ENCODE assay signal across 9 cellular contexts in genomic region chr10:91887075-91887899, GRCh38. TPM values are rescaled to one million over a fixed set of nuclear protein-coding genes. Genes with fewer than 3 reads are reported as not detected.
A peak's percentile ranks its signal among the peaks of the same experiment; 100 is the strongest.
DNase-seq lines count a peak whose midpoint lies in the region; ATAC-seq and TF ChIP-seq lines count a peak whose summit lies in the region.
"Had no signal": no experiment of that assay in that cellular context is flagged by ENCODE, and none has a peak within 500 bp of the region (broad histone marks: within the 10 kb centered on the region; RNA-seq: fewer than 3 reads in every experiment).

No MANE protein-coding gene starts in this region.

- no peaks in the 10 kb centered on the region for H3K9me3 Mint-ChIP-seq in progenitor cell of endocrine pancreas (ENCODE audit: low read depth)

- no peak overlapping the region for H3K27ac ChIP-seq in right cardiac atrium (ENCODE audit: low read length)
- H3K27ac ChIP-seq: SK-N-MC had no signal

- TF ChIP-seq CTCF in GM10266 (IDR thresholded peaks at IDR 0.05; ENCODE audit: control insufficient read depth, insufficient read depth, low read depth, missing control alignments) (no peak), progenitor cell of endocrine pancreas (IDR thresholded peaks at IDR 0.05; ENCODE audit: unreplicated experiment) (no peak)

- H3K4me1 Mint-ChIP-seq in progenitor cell of endocrine pancreas (ENCODE audit: low read depth) = peaks cover 25% of the 10 kb centered on the region

- peaks cover 12% of the 10 kb centered on the region for H3K27me3 Mint-ChIP-seq in progenitor cell of endocrine pancreas

- WGBS in right cardiac atrium = under 1% methylated on average over 60 of the region's 60 CpGs

- H3K4me3 Mint-ChIP-seq in progenitor cell of endocrine pancreas (ENCODE audit: low read depth) = peak overlapping the region; percentile 77

- no peaks in the 10 kb centered on the region for H3K36me3 Mint-ChIP-seq in progenitor cell of endocrine pancreas (ENCODE audit: insufficient read depth)

- peak overlapping the region; percentile 97 for H3K27ac Mint-ChIP-seq in progenitor cell of endocrine pancreas

- peak; percentile 50 for DNase-seq in GM10266 (ENCODE audit: extremely low spot score)
- peak; percentile 59 for DNase-seq in NCI-H2227 treated with DMSO at 0.1 percent for 48 hours (lab: John Stamatoyannopoulos, UW)
- peak in 37 of 56 donors; percentile 7 to 66 (median 41) for DNase-seq in amygdala (lab: John Stamatoyannopoulos, UW)
- peak; percentile 21 to 71 (median 70) for DNase-seq in right cardiac atrium
- peak; percentile 67 for DNase-seq in progenitor cell of endocrine pancreas (ENCODE audit: low spot score, unreplicated experiment)

- no peaks in the 10 kb centered on the region for H3K9me3 ChIP-seq in right cardiac atrium (ENCODE audit: control insufficient read depth, low read length)

- no peaks in the 10 kb centered on the region for H3K27me3 ChIP-seq in right cardiac atrium (ENCODE audit: control insufficient read depth, insufficient read depth)

- intact Hi-C loops in right cardiac atrium (cut with DNase I) = no loop called here

- peak; percentile 64 to 72 for ATAC-seq in right cardiac atrium
- ATAC-seq in GM18858 (IDR thresholded peaks at IDR 0.05; ENCODE audit: unreplicated experiment) = no peak
- no peak for ATAC-seq in GM18870 (IDR thresholded peaks at IDR 0.05; ENCODE audit: unreplicated experiment)
- no peak for ATAC-seq in GM21526 (IDR thresholded peaks at IDR 0.05; ENCODE audit: low FRiP score, unreplicated experiment)

- H3K4me1 ChIP-seq in right cardiac atrium (ENCODE audit: control insufficient read depth, insufficient read depth, low read length) = peaks cover 2% of the 10 kb centered on the region

- H3K4me3 ChIP-seq in right cardiac atrium (ENCODE audit: low read length) = peak overlapping the region; percentile 36
- H3K4me3 ChIP-seq: SK-N-MC had no signal

RNA-seq across cellular contexts. Expression of gene FGFBP3, which starts 22.0 kb away (rescaled TPM):
- total RNA-seq in right cardiac atrium (under 1 TPM; 0.47 to 0.71 (median 0.61) TPM), progenitor cell of endocrine pancreas (5.9 and 6.2 TPM in 2 replicates)
- polyA plus RNA-seq in right cardiac atrium = 0.45 TPM

RNA-seq across cellular contexts. Expression of gene BTAF1, which starts 36.3 kb away (rescaled TPM):
- total RNA-seq in right cardiac atrium (10 to 100 TPM; 13.5 to 19.4 (median 15.6) TPM), progenitor cell of endocrine pancreas (38.0 and 40.4 TPM in 2 replicates)
- 6.2 TPM for polyA plus RNA-seq in right cardiac atrium

Comparison
In these comparisons a context has a peak if more than half of its experiments do, and no peak if none do; other contexts are left out.
1. ATAC-seq: peak in right cardiac atrium (2 of 2); none in GM18858 (single experiment), GM18870 (single experiment) and GM21526 (single experiment).
2. Peak in every context shown above with its lines, with median percentiles within 50 percentile points of each other: DNase-seq.